ENCODE assay signal across 8 cellular contexts in the genomic region with DNA sequence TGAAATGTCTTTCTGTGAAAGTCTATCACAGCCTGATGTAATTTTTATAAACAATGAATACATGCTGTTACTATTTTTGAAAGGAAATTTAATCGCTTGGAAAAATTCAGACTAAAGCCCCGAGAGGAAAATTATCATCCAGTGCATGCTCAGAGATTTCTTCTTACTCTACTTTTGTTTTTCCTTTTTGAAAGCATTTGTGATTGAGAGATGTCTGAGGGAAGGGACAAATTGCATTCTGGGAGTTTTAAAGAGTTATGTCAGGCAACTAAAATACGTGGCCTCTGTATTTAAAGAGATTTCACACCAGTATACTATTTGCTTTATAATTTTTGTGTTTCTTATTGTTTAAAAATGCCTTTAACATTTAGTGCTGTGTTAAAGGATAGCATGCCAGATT. TPM values are rescaled to one million over a fixed set of nuclear protein-coding genes. Genes with fewer than 3 reads are reported as not detected.
A peak's percentile ranks its signal among the peaks of the same experiment; 100 is the strongest.
DNase-seq lines count a peak whose midpoint lies in the region; ATAC-seq and TF ChIP-seq lines count a peak whose summit lies in the region.

No MANE protein-coding gene starts in this region.

- H3K27me3 ChIP-seq in foreskin keratinocyte: no peaks in the 10 kb centered on the region

- no peaks in the 10 kb centered on the region for H3K27me3 Mint-ChIP-seq in T-helper 1 cell treated with Interleukin-12 subunit alpha and Interleukin-12 subunit beta and Interleukin-4 antibody, amounts not matched to agents 30 μg/mL and 1 μg/mL, for 36 hours (ENCODE audit: low read depth)
- no peaks in the 10 kb centered on the region for H3K27me3 Mint-ChIP-seq in stimulated activated memory B cell treated with anti-CD40 and anti-IgM and Interleukin-4, amounts not matched to agents 10 μg/mL and 1 μg/mL and 100 μg/mL, for 72 hours

- H3K4me3 Mint-ChIP-seq in T-helper 1 cell treated with Interleukin-12 subunit alpha and Interleukin-12 subunit beta and Interleukin-4 antibody, amounts not matched to agents 30 μg/mL and 1 μg/mL, for 36 hours: peak overlapping the region; percentile 75
- peak overlapping the region; percentile 74 for H3K4me3 Mint-ChIP-seq in stimulated activated memory B cell treated with anti-CD40 and anti-IgM and Interleukin-4, amounts not matched to agents 10 μg/mL and 1 μg/mL and 100 μg/mL, for 72 hours

- H3K27ac ChIP-seq in foreskin keratinocyte: peak overlapping the region; percentile 92

- peaks cover 35% of the 10 kb centered on the region for H3K4me1 Mint-ChIP-seq in T-helper 1 cell treated with Interleukin-12 subunit alpha and Interleukin-12 subunit beta and Interleukin-4 antibody, amounts not matched to agents 30 μg/mL and 1 μg/mL, for 36 hours (ENCODE audit: low read depth)
- peaks cover 26% of the 10 kb centered on the region for H3K4me1 Mint-ChIP-seq in stimulated activated memory B cell treated with anti-CD40 and anti-IgM and Interleukin-4, amounts not matched to agents 10 μg/mL and 1 μg/mL and 100 μg/mL, for 72 hours

- H3K9me3 Mint-ChIP-seq in T-helper 1 cell treated with Interleukin-12 subunit alpha and Interleukin-12 subunit beta and Interleukin-4 antibody, amounts not matched to agents 30 μg/mL and 1 μg/mL, for 36 hours: no peaks in the 10 kb centered on the region
- H3K9me3 Mint-ChIP-seq in stimulated activated memory B cell treated with anti-CD40 and anti-IgM and Interleukin-4, amounts not matched to agents 10 μg/mL and 1 μg/mL and 100 μg/mL, for 72 hours: no peaks in the 10 kb centered on the region

- peaks cover 9% of the 10 kb centered on the region for H3K4me1 ChIP-seq in foreskin keratinocyte

- H3K27ac Mint-ChIP-seq in T-helper 1 cell treated with Interleukin-12 subunit alpha and Interleukin-12 subunit beta and Interleukin-4 antibody, amounts not matched to agents 30 μg/mL and 1 μg/mL, for 36 hours: peak overlapping the region; percentile 89
- peak overlapping the region; percentile 85 for H3K27ac Mint-ChIP-seq in stimulated activated memory B cell treated with anti-CD40 and anti-IgM and Interleukin-4, amounts not matched to agents 10 μg/mL and 1 μg/mL and 100 μg/mL, for 72 hours

- TF ChIP-seq CTCF in foreskin keratinocyte (conservative IDR thresholded peaks at IDR 0.05): no peak

- H3K36me3 Mint-ChIP-seq in T-helper 1 cell treated with Interleukin-12 subunit alpha and Interleukin-12 subunit beta and Interleukin-4 antibody, amounts not matched to agents 30 μg/mL and 1 μg/mL, for 36 hours (ENCODE audit: low read depth): peaks cover 14% of the 10 kb centered on the region
- peaks cover 3% of the 10 kb centered on the region for H3K36me3 Mint-ChIP-seq in stimulated activated memory B cell treated with anti-CD40 and anti-IgM and Interleukin-4, amounts not matched to agents 10 μg/mL and 1 μg/mL and 100 μg/mL, for 72 hours

- ATAC-seq in foreskin keratinocyte (no peak), GM21390 (IDR thresholded peaks at IDR 0.05; ENCODE audit: unreplicated experiment) (no peak), HG02840 (IDR thresholded peaks at IDR 0.05; ENCODE audit: low FRiP score, unreplicated experiment) (no peak)
- ATAC-seq in stimulated activated memory B cell treated with anti-CD40 and anti-IgM and Interleukin-4, amounts not matched to agents 10 μg/mL and 1 μg/mL and 100 μg/mL, for 72 hours: no peak

- peak; percentile 4 for DNase-seq in NCI-H82 (lab: John Stamatoyannopoulos, UW)
- no peak for DNase-seq in NCI-H82 treated with DMSO at 0.1 percent for 48 hours (lab: John Stamatoyannopoulos, UW; ENCODE audit: unreplicated experiment)
- no peak for DNase-seq in foreskin keratinocyte
- DNase-seq in T-helper 9 cell: no peak

RNA-seq across cellular contexts. Expression of gene ZFX, which starts 1.4 kb away (rescaled TPM):
- 21.5 and 23.3 TPM in 2 replicates for total RNA-seq in foreskin keratinocyte
- 2.2 and 2.3 TPM in 2 replicates for polyA plus RNA-seq in foreskin keratinocyte
